1 cellular context compared by ENCODE assay signal in the genomic region with DNA sequence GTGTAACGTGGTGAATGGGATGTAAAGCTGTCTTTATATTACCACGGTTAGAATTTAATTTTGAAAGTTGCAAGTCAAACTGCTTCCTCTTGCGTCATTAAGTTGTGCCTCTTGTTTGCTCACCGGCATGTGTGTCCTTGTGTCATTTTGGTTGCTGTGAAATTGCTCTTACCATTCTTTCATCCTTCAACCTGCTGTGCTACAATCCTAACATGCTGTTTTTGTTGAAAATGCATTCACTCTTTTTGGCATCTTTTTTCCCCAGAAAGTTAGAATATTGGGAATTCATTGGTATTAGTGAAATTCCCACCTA.
TF ChIP-seq lines count a peak whose summit lies in the region.

No MANE protein-coding gene starts in this region.

TF ChIP-seq in HepG2, 621 proteins besides CTCF, POLR2A, EP300 and RAD21 (continued from another document and continues in another):
- TF ChIP-seq, protein P1, sequence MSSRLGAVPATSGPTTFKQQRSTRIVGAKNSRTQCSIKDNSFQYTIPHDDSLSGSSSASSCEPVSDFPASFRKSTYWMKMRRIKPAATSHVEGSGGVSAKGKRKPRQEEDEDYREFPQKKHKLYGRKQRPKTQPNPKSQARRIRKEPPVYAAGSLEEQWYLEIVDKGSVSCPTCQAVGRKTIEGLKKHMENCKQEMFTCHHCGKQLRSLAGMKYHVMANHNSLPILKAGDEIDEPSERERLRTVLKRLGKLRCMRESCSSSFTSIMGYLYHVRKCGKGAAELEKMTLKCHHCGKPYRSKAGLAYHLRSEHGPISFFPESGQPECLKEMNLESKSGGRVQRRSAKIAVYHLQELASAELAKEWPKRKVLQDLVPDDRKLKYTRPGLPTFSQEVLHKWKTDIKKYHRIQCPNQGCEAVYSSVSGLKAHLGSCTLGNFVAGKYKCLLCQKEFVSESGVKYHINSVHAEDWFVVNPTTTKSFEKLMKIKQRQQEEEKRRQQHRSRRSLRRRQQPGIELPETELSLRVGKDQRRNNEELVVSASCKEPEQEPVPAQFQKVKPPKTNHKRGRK (CRISPR knock-in tag; IDR thresholded peaks at IDR 0.05): no peak
- TF ChIP-seq ZNF138 (CRISPR knock-in tag; IDR thresholded peaks at IDR 0.05; ENCODE audit: low read depth) (no peak), ZNF746 (CRISPR knock-in tag; IDR thresholded peaks at IDR 0.05) (no peak), ZNF850 (CRISPR knock-in tag; conservative IDR thresholded peaks at IDR 0.05) (no peak), ZNF7 (CRISPR knock-in tag; IDR thresholded peaks at IDR 0.05) (no peak), SAP130 (CRISPR knock-in tag; IDR thresholded peaks at IDR 0.05; ENCODE audit: low read depth) (peak; percentile 80), ZNF124 (CRISPR knock-in tag; IDR thresholded peaks at IDR 0.05) (no peak), PRPF4 (IDR thresholded peaks at IDR 0.05; ENCODE audit: low read depth, low read length, poor library complexity, severe bottlenecking) (no peak), SRF (IDR thresholded peaks at IDR 0.05; ENCODE audit: low read depth, low read length) (no peak), ZNF333 (CRISPR knock-in tag; IDR thresholded peaks at IDR 0.05; ENCODE audit: borderline replicate concordance) (no peak), ZNF367 (CRISPR knock-in tag; IDR thresholded peaks at IDR 0.05; ENCODE audit: borderline replicate concordance) (no peak), BCL6 (CRISPR knock-in tag; IDR thresholded peaks at IDR 0.05) (0 out of 2 replicates have a peak, but pooled peaks have one; percentile 35), ZNF274 (CRISPR knock-in tag; IDR thresholded peaks at IDR 0.05) (no peak), NFYB (CRISPR knock-in tag; IDR thresholded peaks at IDR 0.05) (no peak), FOXA1 (IDR thresholded peaks at IDR 0.05) (no peak), FOXA1 (CRISPR knock-in tag; IDR thresholded peaks at IDR 0.05) (peak; percentile 72), ZNF136 (CRISPR knock-in tag; IDR thresholded peaks at IDR 0.05; ENCODE audit: low read depth) (no peak), ZNF792 (CRISPR knock-in tag; IDR thresholded peaks at IDR 0.05) (0 out of 2 replicates have a peak, but pooled peaks have one; percentile 19), ZNF230 (CRISPR knock-in tag; IDR thresholded peaks at IDR 0.05) (no peak), ZNF160 (CRISPR knock-in tag; IDR thresholded peaks at IDR 0.05) (no peak), FOXP1 (IDR thresholded peaks at IDR 0.05) (no peak), FOXP1 (CRISPR knock-in tag; IDR thresholded peaks at IDR 0.05) (peak; percentile 56), ZSCAN30 (CRISPR knock-in tag; IDR thresholded peaks at IDR 0.05) (no peak), ZNF567 (CRISPR knock-in tag; IDR thresholded peaks at IDR 0.05; ENCODE audit: borderline replicate concordance) (no peak), POLR2AphosphoS2 (IDR thresholded peaks at IDR 0.05; ENCODE audit: low read depth, low read length) (no peak), NR2F6 (IDR thresholded peaks at IDR 0.05) (no peak), NR2F6 (CRISPR knock-in tag; IDR thresholded peaks at IDR 0.05) (0 out of 2 replicates have a peak, but pooled peaks have one; percentile 12), ZBTB21 (CRISPR knock-in tag; IDR thresholded peaks at IDR 0.05) (0 out of 2 replicates have a peak, but pooled peaks have one; percentile 38), ZNF768 (CRISPR knock-in tag; IDR thresholded peaks at IDR 0.05) (no peak), MAFG (CRISPR knock-in tag; IDR thresholded peaks at IDR 0.05) (no peak)
- TF ChIP-seq, protein P2, sequence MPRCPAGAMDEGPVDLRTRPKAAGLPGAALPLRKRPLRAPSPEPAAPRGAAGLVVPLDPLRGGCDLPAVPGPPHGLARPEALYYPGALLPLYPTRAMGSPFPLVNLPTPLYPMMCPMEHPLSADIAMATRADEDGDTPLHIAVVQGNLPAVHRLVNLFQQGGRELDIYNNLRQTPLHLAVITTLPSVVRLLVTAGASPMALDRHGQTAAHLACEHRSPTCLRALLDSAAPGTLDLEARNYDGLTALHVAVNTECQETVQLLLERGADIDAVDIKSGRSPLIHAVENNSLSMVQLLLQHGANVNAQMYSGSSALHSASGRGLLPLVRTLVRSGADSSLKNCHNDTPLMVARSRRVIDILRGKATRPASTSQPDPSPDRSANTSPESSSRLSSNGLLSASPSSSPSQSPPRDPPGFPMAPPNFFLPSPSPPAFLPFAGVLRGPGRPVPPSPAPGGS (CRISPR knock-in tag; IDR thresholded peaks at IDR 0.05): no peak
- TF ChIP-seq, protein P3, sequence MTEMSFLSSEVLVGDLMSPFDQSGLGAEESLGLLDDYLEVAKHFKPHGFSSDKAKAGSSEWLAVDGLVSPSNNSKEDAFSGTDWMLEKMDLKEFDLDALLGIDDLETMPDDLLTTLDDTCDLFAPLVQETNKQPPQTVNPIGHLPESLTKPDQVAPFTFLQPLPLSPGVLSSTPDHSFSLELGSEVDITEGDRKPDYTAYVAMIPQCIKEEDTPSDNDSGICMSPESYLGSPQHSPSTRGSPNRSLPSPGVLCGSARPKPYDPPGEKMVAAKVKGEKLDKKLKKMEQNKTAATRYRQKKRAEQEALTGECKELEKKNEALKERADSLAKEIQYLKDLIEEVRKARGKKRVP (CRISPR knock-in tag; IDR thresholded peaks at IDR 0.05): peak in 1 of 2 experiments; percentile 89; a peak in 2 of 4 replicates
- TF ChIP-seq, protein P4, sequence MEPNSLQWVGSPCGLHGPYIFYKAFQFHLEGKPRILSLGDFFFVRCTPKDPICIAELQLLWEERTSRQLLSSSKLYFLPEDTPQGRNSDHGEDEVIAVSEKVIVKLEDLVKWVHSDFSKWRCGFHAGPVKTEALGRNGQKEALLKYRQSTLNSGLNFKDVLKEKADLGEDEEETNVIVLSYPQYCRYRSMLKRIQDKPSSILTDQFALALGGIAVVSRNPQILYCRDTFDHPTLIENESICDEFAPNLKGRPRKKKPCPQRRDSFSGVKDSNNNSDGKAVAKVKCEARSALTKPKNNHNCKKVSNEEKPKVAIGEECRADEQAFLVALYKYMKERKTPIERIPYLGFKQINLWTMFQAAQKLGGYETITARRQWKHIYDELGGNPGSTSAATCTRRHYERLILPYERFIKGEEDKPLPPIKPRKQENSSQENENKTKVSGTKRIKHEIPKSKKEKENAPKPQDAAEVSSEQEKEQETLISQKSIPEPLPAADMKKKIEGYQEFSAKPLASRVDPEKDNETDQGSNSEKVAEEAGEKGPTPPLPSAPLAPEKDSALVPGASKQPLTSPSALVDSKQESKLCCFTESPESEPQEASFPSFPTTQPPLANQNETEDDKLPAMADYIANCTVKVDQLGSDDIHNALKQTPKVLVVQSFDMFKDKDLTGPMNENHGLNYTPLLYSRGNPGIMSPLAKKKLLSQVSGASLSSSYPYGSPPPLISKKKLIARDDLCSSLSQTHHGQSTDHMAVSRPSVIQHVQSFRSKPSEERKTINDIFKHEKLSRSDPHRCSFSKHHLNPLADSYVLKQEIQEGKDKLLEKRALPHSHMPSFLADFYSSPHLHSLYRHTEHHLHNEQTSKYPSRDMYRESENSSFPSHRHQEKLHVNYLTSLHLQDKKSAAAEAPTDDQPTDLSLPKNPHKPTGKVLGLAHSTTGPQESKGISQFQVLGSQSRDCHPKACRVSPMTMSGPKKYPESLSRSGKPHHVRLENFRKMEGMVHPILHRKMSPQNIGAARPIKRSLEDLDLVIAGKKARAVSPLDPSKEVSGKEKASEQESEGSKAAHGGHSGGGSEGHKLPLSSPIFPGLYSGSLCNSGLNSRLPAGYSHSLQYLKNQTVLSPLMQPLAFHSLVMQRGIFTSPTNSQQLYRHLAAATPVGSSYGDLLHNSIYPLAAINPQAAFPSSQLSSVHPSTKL (CRISPR knock-in tag; IDR thresholded peaks at IDR 0.05): peak; percentile 65
- TF ChIP-seq, protein P5, sequence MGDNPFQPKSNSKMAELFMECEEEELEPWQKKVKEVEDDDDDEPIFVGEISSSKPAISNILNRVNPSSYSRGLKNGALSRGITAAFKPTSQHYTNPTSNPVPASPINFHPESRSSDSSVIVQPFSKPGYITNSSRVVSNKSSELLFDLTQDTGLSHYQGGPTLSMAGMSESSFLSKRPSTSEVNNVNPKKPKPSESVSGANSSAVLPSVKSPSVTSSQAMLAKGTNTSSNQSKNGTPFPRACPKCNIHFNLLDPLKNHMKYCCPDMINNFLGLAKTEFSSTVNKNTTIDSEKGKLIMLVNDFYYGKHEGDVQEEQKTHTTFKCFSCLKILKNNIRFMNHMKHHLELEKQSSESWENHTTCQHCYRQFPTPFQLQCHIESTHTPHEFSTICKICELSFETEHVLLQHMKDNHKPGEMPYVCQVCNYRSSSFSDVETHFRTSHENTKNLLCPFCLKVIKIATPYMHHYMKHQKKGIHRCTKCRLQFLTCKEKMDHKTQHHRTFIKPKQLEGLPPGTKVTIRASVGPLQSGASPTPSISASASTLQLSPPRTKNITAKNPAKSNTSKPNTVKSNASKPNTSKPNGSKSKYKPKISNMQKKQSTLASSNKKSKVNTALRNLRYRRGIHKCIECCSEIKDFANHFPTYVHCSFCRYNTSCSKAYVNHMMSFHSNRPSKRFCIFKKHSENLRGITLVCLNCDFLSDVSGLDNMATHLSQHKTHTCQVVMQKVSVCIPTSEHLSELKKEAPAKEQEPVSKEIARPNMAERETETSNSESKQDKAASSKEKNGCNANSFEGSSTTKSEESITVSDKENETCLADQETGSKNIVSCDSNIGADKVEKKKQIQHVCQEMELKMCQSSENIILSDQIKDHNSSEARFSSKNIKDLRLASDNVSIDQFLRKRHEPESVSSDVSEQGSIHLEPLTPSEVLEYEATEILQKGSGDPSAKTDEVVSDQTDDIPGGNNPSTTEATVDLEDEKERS (CRISPR knock-in tag; IDR thresholded peaks at IDR 0.05): no peak
- TF ChIP-seq, protein P6, sequence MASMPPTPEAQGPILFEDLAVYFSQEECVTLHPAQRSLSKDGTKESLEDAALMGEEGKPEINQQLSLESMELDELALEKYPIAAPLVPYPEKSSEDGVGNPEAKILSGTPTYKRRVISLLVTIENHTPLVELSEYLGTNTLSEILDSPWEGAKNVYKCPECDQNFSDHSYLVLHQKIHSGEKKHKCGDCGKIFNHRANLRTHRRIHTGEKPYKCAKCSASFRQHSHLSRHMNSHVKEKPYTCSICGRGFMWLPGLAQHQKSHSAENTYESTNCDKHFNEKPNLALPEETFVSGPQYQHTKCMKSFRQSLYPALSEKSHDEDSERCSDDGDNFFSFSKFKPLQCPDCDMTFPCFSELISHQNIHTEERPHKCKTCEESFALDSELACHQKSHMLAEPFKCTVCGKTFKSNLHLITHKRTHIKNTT (CRISPR knock-in tag; IDR thresholded peaks at IDR 0.05): no peak
- TF ChIP-seq, protein P7, sequence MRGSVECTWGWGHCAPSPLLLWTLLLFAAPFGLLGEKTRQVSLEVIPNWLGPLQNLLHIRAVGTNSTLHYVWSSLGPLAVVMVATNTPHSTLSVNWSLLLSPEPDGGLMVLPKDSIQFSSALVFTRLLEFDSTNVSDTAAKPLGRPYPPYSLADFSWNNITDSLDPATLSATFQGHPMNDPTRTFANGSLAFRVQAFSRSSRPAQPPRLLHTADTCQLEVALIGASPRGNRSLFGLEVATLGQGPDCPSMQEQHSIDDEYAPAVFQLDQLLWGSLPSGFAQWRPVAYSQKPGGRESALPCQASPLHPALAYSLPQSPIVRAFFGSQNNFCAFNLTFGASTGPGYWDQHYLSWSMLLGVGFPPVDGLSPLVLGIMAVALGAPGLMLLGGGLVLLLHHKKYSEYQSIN (CRISPR knock-in tag; IDR thresholded peaks at IDR 0.05; ENCODE audit: borderline replicate concordance): no peak
- TF ChIP-seq, protein P8, sequence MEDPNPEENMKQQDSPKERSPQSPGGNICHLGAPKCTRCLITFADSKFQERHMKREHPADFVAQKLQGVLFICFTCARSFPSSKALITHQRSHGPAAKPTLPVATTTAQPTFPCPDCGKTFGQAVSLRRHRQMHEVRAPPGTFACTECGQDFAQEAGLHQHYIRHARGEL (CRISPR knock-in tag; IDR thresholded peaks at IDR 0.05): no peak
- TF ChIP-seq, protein P9, sequence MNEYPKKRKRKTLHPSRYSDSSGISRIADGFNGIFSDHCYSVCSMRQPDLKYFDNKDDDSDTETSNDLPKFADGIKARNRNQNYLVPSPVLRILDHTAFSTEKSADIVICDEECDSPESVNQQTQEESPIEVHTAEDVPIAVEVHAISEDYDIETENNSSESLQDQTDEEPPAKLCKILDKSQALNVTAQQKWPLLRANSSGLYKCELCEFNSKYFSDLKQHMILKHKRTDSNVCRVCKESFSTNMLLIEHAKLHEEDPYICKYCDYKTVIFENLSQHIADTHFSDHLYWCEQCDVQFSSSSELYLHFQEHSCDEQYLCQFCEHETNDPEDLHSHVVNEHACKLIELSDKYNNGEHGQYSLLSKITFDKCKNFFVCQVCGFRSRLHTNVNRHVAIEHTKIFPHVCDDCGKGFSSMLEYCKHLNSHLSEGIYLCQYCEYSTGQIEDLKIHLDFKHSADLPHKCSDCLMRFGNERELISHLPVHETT (CRISPR knock-in tag; conservative IDR thresholded peaks at IDR 0.05): no peak
- TF ChIP-seq, protein P10, sequence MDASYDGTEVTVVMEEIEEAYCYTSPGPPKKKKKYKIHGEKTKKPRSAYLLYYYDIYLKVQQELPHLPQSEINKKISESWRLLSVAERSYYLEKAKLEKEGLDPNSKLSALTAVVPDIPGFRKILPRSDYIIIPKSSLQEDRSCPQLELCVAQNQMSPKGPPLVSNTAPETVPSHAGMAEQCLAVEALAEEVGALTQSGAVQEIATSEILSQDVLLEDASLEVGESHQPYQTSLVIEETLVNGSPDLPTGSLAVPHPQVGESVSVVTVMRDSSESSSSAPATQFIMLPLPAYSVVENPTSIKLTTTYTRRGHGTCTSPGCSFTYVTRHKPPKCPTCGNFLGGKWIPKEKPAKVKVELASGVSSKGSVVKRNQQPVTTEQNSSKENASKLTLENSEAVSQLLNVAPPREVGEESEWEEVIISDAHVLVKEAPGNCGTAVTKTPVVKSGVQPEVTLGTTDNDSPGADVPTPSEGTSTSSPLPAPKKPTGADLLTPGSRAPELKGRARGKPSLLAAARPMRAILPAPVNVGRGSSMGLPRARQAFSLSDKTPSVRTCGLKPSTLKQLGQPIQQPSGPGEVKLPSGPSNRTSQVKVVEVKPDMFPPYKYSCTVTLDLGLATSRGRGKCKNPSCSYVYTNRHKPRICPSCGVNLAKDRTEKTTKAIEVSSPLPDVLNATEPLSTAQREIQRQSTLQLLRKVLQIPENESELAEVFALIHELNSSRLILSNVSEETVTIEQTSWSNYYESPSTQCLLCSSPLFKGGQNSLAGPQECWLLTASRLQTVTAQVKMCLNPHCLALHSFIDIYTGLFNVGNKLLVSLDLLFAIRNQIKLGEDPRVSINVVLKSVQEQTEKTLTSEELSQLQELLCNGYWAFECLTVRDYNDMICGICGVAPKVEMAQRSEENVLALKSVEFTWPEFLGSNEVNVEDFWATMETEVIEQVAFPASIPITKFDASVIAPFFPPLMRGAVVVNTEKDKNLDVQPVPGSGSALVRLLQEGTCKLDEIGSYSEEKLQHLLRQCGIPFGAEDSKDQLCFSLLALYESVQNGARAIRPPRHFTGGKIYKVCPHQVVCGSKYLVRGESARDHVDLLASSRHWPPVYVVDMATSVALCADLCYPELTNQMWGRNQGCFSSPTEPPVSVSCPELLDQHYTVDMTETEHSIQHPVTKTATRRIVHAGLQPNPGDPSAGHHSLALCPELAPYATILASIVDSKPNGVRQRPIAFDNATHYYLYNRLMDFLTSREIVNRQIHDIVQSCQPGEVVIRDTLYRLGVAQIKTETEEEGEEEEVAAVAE (CRISPR knock-in tag; IDR thresholded peaks at IDR 0.05; ENCODE audit: borderline replicate concordance): no peak
- TF ChIP-seq, protein P11, sequence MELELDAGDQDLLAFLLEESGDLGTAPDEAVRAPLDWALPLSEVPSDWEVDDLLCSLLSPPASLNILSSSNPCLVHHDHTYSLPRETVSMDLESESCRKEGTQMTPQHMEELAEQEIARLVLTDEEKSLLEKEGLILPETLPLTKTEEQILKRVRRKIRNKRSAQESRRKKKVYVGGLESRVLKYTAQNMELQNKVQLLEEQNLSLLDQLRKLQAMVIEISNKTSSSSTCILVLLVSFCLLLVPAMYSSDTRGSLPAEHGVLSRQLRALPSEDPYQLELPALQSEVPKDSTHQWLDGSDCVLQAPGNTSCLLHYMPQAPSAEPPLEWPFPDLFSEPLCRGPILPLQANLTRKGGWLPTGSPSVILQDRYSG (CRISPR knock-in tag; IDR thresholded peaks at IDR 0.05): no peak
